Comparison of ENCODE assay signal across 22 cellular contexts in genomic region chr10:43012578-43012977, GRCh38.
DNase-seq lines count a peak whose midpoint lies in the region; ATAC-seq and TF ChIP-seq lines count a peak whose summit lies in the region.
"Had no signal": no experiment of that assay in that cellular context is flagged by ENCODE, and none has a peak within 500 bp of the region (broad histone marks: within the 10 kb centered on the region; RNA-seq: fewer than 3 reads in every experiment).

No MANE protein-coding gene starts in this region.

- 50% methylated on average over 2 of the region's 2 CpGs; no CpG with 5 or more reads in 1 of the 2 experiments for WGBS in endodermal cell (ENCODE audit: insufficient coverage in 1 of 2, insufficient read length in 1 of 2), 2 experiments
- WGBS in neuronal stem cell (ENCODE audit: extremely low coverage in 2 of 2, insufficient read length in 2 of 2, insufficient replicate concordance in 1 of 2), 2 donors = no CpG with 5 or more reads among the region's 2 CpGs

- no peak for ATAC-seq in GM21737 (IDR thresholded peaks at IDR 0.05; ENCODE audit: unreplicated experiment)

- H3K27ac ChIP-seq in HUES6 (ENCODE audit: low read depth, low read length) = peak overlapping the region; percentile 99
- H3K27ac ChIP-seq in endodermal cell (ENCODE audit: low read depth, low read length) = no peak overlapping the region
- H3K27ac ChIP-seq in iPS-20b (ENCODE audit: low read length) = peak overlapping the region; percentile 41
- no peak overlapping the region for H3K27ac ChIP-seq in CD4-positive, alpha-beta memory T cell (ENCODE audit: low read depth, low read length)
- H3K27ac ChIP-seq in neuronal stem cell (replicated peaks; ENCODE audit: low read length) = no peak overlapping the region
- H3K27ac ChIP-seq: GM23248 had no signal

- H2AK5ac ChIP-seq in neuronal stem cell (ENCODE audit: low read depth, low read length) = no peak overlapping the region

- H3K36me3 ChIP-seq in H7 (replicated peaks; ENCODE audit: control insufficient read depth, insufficient read depth, low read length) = no peaks in the 10 kb centered on the region
- no peaks in the 10 kb centered on the region for H3K36me3 ChIP-seq in HUES6 (ENCODE audit: control insufficient read depth, insufficient read depth, low read length)
- H3K36me3 ChIP-seq in endodermal cell (ENCODE audit: control insufficient read depth, insufficient read depth, low read length) = no peaks in the 10 kb centered on the region
- no peaks in the 10 kb centered on the region for H3K36me3 ChIP-seq in iPS-20b (ENCODE audit: insufficient read depth, low read depth, low read length)
- no peaks in the 10 kb centered on the region for H3K36me3 ChIP-seq in CD4-positive, alpha-beta memory T cell (ENCODE audit: insufficient read depth, low read length)
- no peaks in the 10 kb centered on the region for H3K36me3 ChIP-seq in neuronal stem cell (replicated peaks in 1 of 2; ENCODE audit: control insufficient read depth in 2 of 2, insufficient read depth in 2 of 2, low read length in 2 of 2)

- no peak overlapping the region for H3K4me2 ChIP-seq in neuronal stem cell (ENCODE audit: insufficient read depth, low read length, poor library complexity, severe bottlenecking)
- H3K4me2 ChIP-seq: SK-N-SH had no signal

- no peak overlapping the region for H2BK5ac ChIP-seq in neuronal stem cell (ENCODE audit: low read length)

- H3K27ac Mint-ChIP-seq in endodermal cell (no peak overlapping the region), osteocyte (ENCODE audit: unreplicated experiment) (no peak overlapping the region)
- no peak overlapping the region for H3K27ac Mint-ChIP-seq in CD4-positive, alpha-beta memory T cell
- H3K27ac Mint-ChIP-seq: T-helper 1 cell treated with Interleukin-12 subunit alpha and Interleukin-12 subunit beta and Interleukin-4 antibody, amounts not matched to agents 30 μg/mL and 1 μg/mL, for 36 hours had no signal

- peaks cover 88% of the 10 kb centered on the region for H3K9me3 Mint-ChIP-seq in endodermal cell
- H3K9me3 Mint-ChIP-seq in CD4-positive, alpha-beta memory T cell = peaks cover 0 to 8% (median 3%) of the 10 kb centered on the region in 8 donors
- H3K9me3 Mint-ChIP-seq in osteocyte (ENCODE audit: unreplicated experiment) = no peaks in the 10 kb centered on the region
- H3K9me3 Mint-ChIP-seq: T-helper 1 cell treated with Interleukin-12 subunit alpha and Interleukin-12 subunit beta and Interleukin-4 antibody, amounts not matched to agents 30 μg/mL and 1 μg/mL, for 36 hours had no signal

- H3K9me3 ChIP-seq in HUES6 (ENCODE audit: control insufficient read depth, insufficient read depth, low read depth, low read length) (peaks cover 50% of the 10 kb centered on the region), endodermal cell (ENCODE audit: control insufficient read depth, low read length) (peaks cover 92% of the 10 kb centered on the region), iPS-20b (ENCODE audit: insufficient read depth, low read depth, low read length) (peaks cover 43% of the 10 kb centered on the region), neuronal stem cell (replicated peaks in 1 of 2; ENCODE audit: control insufficient read depth in 2 of 2, insufficient read depth in 1 of 2, low read depth in 1 of 2, low read length in 2 of 2) (peaks cover 0 to 7% of the 10 kb centered on the region in 2 donors)
- H3K9me3 ChIP-seq in CD4-positive, alpha-beta memory T cell (ENCODE audit: control insufficient read depth in 1 of 2, low read length in 2 of 2) = no peaks in the 10 kb centered on the region
- H3K9me3 ChIP-seq: SK-N-SH had no signal

- no peak overlapping the region for H2BK12ac ChIP-seq in neuronal stem cell (ENCODE audit: low read length)

- no peak overlapping the region for H4K8ac ChIP-seq in neuronal stem cell (ENCODE audit: low read depth, low read length)

- H3K4me1 ChIP-seq in HUES6 (ENCODE audit: control insufficient read depth, insufficient read depth, low read length) (peaks cover 17% of the 10 kb centered on the region), endodermal cell (ENCODE audit: control insufficient read depth, insufficient read depth, low read length) (peaks cover 4% of the 10 kb centered on the region), iPS-20b (ENCODE audit: insufficient read depth, low read length) (peaks cover 16% of the 10 kb centered on the region), neuronal stem cell (ENCODE audit: control insufficient read depth in 2 of 2, insufficient read depth in 1 of 2, low read depth in 1 of 2, low read length in 2 of 2) (no peaks in the 10 kb centered on the region)
- H3K4me1 ChIP-seq in CD4-positive, alpha-beta memory T cell (ENCODE audit: insufficient read depth, low read length) = no peaks in the 10 kb centered on the region

- no peaks in the 10 kb centered on the region for H3K79me1 ChIP-seq in neuronal stem cell (ENCODE audit: low read depth, low read length)

- no peak overlapping the region for H4K91ac ChIP-seq in neuronal stem cell (ENCODE audit: low read depth, low read length, poor library complexity)

- H3K27me3 ChIP-seq in H7 (ENCODE audit: control insufficient read depth, insufficient read depth, low read length) (no peaks in the 10 kb centered on the region), HUES6 (ENCODE audit: control insufficient read depth, insufficient read depth, low read length) (no peaks in the 10 kb centered on the region), endodermal cell (ENCODE audit: control insufficient read depth, insufficient read depth, low read length, poor library complexity, severe bottlenecking) (no peaks in the 10 kb centered on the region), iPS-20b (ENCODE audit: insufficient read depth, low read length) (no peaks in the 10 kb centered on the region), neuronal stem cell (ENCODE audit: control insufficient read depth in 3 of 3, insufficient read depth in 3 of 3, low read depth in 1 of 3, low read length in 3 of 3) (no peaks in the 10 kb centered on the region)
- no peaks in the 10 kb centered on the region for H3K27me3 ChIP-seq in CD4-positive, alpha-beta memory T cell (ENCODE audit: insufficient read depth, low read length)

- H2BK120ac ChIP-seq in neuronal stem cell (ENCODE audit: low read depth, low read length) = no peak overlapping the region

- H3K4ac ChIP-seq in neuronal stem cell (ENCODE audit: low read length) = no peak overlapping the region

- H3K4me3 ChIP-seq in H7 (ENCODE audit: insufficient read depth, low read depth, low read length) = no peak overlapping the region
- no peak overlapping the region for H3K4me3 ChIP-seq in HUES6 (ENCODE audit: low read depth, low read length)
- H3K4me3 ChIP-seq in endodermal cell (ENCODE audit: low read length) = peak overlapping the region; percentile 75
- H3K4me3 ChIP-seq in iPS-20b (ENCODE audit: low read length) = peak overlapping the region; percentile 15; the same call in 1 of the 2 replicates
- no peak overlapping the region for H3K4me3 ChIP-seq in CD4-positive, alpha-beta memory T cell (ENCODE audit: low read length in 2 of 2)
- no peak overlapping the region for H3K4me3 ChIP-seq in neuronal stem cell (ENCODE audit: low read length in 2 of 2)
- H3K4me3 ChIP-seq: GM23248 had no signal

- H2BK15ac ChIP-seq in neuronal stem cell (ENCODE audit: low read length) = no peak overlapping the region

- H3K14ac ChIP-seq in neuronal stem cell (ENCODE audit: low read length) = no peak overlapping the region

- H3K36me3 Mint-ChIP-seq in endodermal cell (ENCODE audit: low read depth) (peaks cover 11% of the 10 kb centered on the region), osteocyte (ENCODE audit: unreplicated experiment) (no peaks in the 10 kb centered on the region)
- no peaks in the 10 kb centered on the region for H3K36me3 Mint-ChIP-seq in CD4-positive, alpha-beta memory T cell

- H3K18ac ChIP-seq in neuronal stem cell (ENCODE audit: low read length) = no peak overlapping the region

- POLR2A ChIA-PET in CD4-positive, alpha-beta memory T cell (lab: Charles Lee; ENCODE audit: partially characterized antibody) = no interaction called here

- H2AFZ ChIP-seq in neuronal stem cell (ENCODE audit: low read length) = no peak overlapping the region
- H2AFZ ChIP-seq: GM23248 had no signal

- DNase-seq in H7 (peak; percentile 49), endodermal cell (peak; percentile 56), osteocyte (ENCODE audit: extremely low spot score, unreplicated experiment) (no peak), neuronal stem cell (ENCODE audit: low spot score) (no peak)
- no peak for DNase-seq in CD4-positive, alpha-beta memory T cell
- DNase-seq: C1 segment of cervical spinal cord; Calu3; DMS79 treated with DMSO at 0.1 percent for 48 hours; GM23248; KBM-7; NCI-H1694; NCI-H2029 treated with DMSO at 0.1 percent for 48 hours; NCI-H446 treated with DMSO at 0.1 percent for 48 hours; NCI-H526; NCI-H82; NK-92 treated with Interleukin-12 subunit alpha and Interleukin-12 subunit beta, amount 100 ng/mL, for 24 hours; SK-N-SH; SW 1271 had no signal

- CTCF ChIA-PET in CD4-positive, alpha-beta memory T cell (lab: Charles Lee; ENCODE audit: partially characterized antibody) = no interaction called here

- H3K23ac ChIP-seq in neuronal stem cell (ENCODE audit: low read depth, low read length, poor library complexity) = no peak overlapping the region

- H3K9ac ChIP-seq in HUES6 (ENCODE audit: low read length) = peak overlapping the region; percentile 80
- no peak overlapping the region for H3K9ac ChIP-seq in endodermal cell (ENCODE audit: extremely low read depth, low read length, poor library complexity, severe bottlenecking)
- peak overlapping the region; percentile 70; the same call in 1 of the 2 replicates for H3K9ac ChIP-seq in iPS-20b (ENCODE audit: low read depth, low read length)
- no peak overlapping the region for H3K9ac ChIP-seq in neuronal stem cell (ENCODE audit: low read depth, low read length, poor library complexity)
- H3K9ac ChIP-seq: GM23248, SK-N-SH had no signal

- peaks cover under 1% of the 10 kb centered on the region for H3K4me1 Mint-ChIP-seq in endodermal cell
- H3K4me1 Mint-ChIP-seq in CD4-positive, alpha-beta memory T cell = no peaks in the 10 kb centered on the region
- no peaks in the 10 kb centered on the region for H3K4me1 Mint-ChIP-seq in osteocyte (ENCODE audit: unreplicated experiment)

- intact Hi-C loops in CD4-positive, alpha-beta memory T cell (cut with micrococcal nuclease) = no loop called here

- TF ChIP-seq CTCF in endodermal cell (conservative IDR thresholded peaks at IDR 0.05) = no peak
- TF ChIP-seq CTCF in osteocyte (IDR thresholded peaks at IDR 0.05) = no peak

- H3K4me3 Mint-ChIP-seq in endodermal cell (no peak overlapping the region), osteocyte (ENCODE audit: unreplicated experiment) (no peak overlapping the region)
- H3K4me3 Mint-ChIP-seq in CD4-positive, alpha-beta memory T cell = no peak overlapping the region
- H3K4me3 Mint-ChIP-seq: T-helper 1 cell treated with Interleukin-12 subunit alpha and Interleukin-12 subunit beta and Interleukin-4 antibody, amounts not matched to agents 30 μg/mL and 1 μg/mL, for 36 hours had no signal

- H3K27me3 Mint-ChIP-seq in endodermal cell (ENCODE audit: insufficient read depth) (peaks cover 2% of the 10 kb centered on the region), osteocyte (ENCODE audit: unreplicated experiment) (peaks cover 16% of the 10 kb centered on the region)
- H3K27me3 Mint-ChIP-seq in CD4-positive, alpha-beta memory T cell = peaks cover 2 to 5% of the 10 kb centered on the region in 2 donors

Comparison
In these comparisons a context has a peak if more than half of its experiments do, and no peak if none do; other contexts are left out.
1. DNase-seq: peak in H7 (single experiment) and endodermal cell (single experiment); none in CD4-positive, alpha-beta memory T cell (0 of 5), osteocyte (single experiment) and neuronal stem cell (single experiment).
2. H3K4me3 ChIP-seq: peak in endodermal cell (single experiment) and iPS-20b (single experiment); none in H7 (single experiment), HUES6 (single experiment), CD4-positive, alpha-beta memory T cell (0 of 2) and neuronal stem cell (0 of 2).
3. H3K27ac ChIP-seq: peak in HUES6 (single experiment) and iPS-20b (single experiment); none in endodermal cell (single experiment), CD4-positive, alpha-beta memory T cell (single experiment) and neuronal stem cell (single experiment).
4. H3K9ac ChIP-seq: peak in HUES6 (single experiment) and iPS-20b (single experiment); none in endodermal cell (single experiment) and neuronal stem cell (single experiment).